9 cellular contexts compared by ENCODE assay signal in genomic region chr2:199955007-199955338, GRCh38. TPM values are rescaled to one million over a fixed set of nuclear protein-coding genes. Genes with fewer than 3 reads are reported as not detected.
DNase-seq lines count a peak whose midpoint lies in the region; ATAC-seq, FAIRE-seq and TF ChIP-seq lines count a peak whose summit lies in the region.
"Had no signal": no experiment of that assay in that cellular context is flagged by ENCODE, and none has a peak within 500 bp of the region (broad histone marks: within the 10 kb centered on the region; RNA-seq: fewer than 3 reads in every experiment).

No MANE protein-coding gene starts in this region.

- POLR2A ChIA-PET in K562 (lab: Yijun Ruan, JAX) = interaction anchor here (1.0 kb wide), 1 partner anchor 11 kb away, joined by 3 read pairs; no protein-coding TSS in a partner anchor

- H3K27me3 ChIP-seq in K562 (ENCODE audit: control insufficient read depth in 2 of 2, insufficient read depth in 2 of 2, low read length in 2 of 2) (no peaks in the 10 kb centered on the region), thoracic aorta (replicated peaks; ENCODE audit: insufficient read depth) (no peaks in the 10 kb centered on the region)

- in situ Hi-C loops in K562 (cut with MboI) = loop anchor here (25.0 kb wide), 1 partner anchor 1257 kb away; no protein-coding TSS in a partner anchor

- peaks cover 90% of the 10 kb centered on the region for H3K79me2 ChIP-seq in K562 (ENCODE audit: control insufficient read depth, insufficient read depth, low read length)

- H4K20me1 ChIP-seq in K562 (replicated peaks; ENCODE audit: control insufficient read depth, insufficient read depth, low read length) = no peaks in the 10 kb centered on the region

- TF ChIP-seq CTCF in LNCaP clone FGC (IDR thresholded peaks at IDR 0.05; ENCODE audit: control insufficient read depth, extremely low read depth, insufficient read depth) (no peak), K562 (IDR thresholded peaks at IDR 0.05 in 2 of 3, conservative IDR thresholded peaks at IDR 0.05 in 1 of 3; ENCODE audit: insufficient read depth in 2 of 3, low read depth in 1 of 3, low read length in 3 of 3) (no peak), thoracic aorta (IDR thresholded peaks at IDR 0.05) (no peak)

- CTCF ChIA-PET in K562 (lab: Yijun Ruan, JAX; ENCODE audit: low intra/inter-chr PET ratio) = no interaction called here

- H3K27ac ChIP-seq in K562 (ENCODE audit: extremely low read depth, low read depth, low read length) (peak overlapping the region; percentile 92), thoracic aorta (peak overlapping the region; percentile 73 to 90)

- H3K9ac ChIP-seq in K562 (ENCODE audit: insufficient read depth in 1 of 2, low read depth in 2 of 2, low read length in 2 of 2) = peak overlapping the region; percentile 86 to 99

- no peak for TF ChIP-seq RAD21 in K562 (CRISPR knock-in tag; conservative IDR thresholded peaks at IDR 0.05 in 1 of 2, IDR thresholded peaks at IDR 0.05 in 1 of 2)

- peak overlapping the region; percentile 76 for H3K4me2 ChIP-seq in K562 (ENCODE audit: insufficient read depth, low read length)

- FAIRE-seq in K562 (lab: Jason Lieb, UNC) = peak; percentile 29
- FAIRE-seq: G401.6 had no signal

- H3K4me1 ChIP-seq in K562 (replicated peaks in 1 of 2; ENCODE audit: control insufficient read depth in 2 of 2, insufficient read depth in 2 of 2, low read length in 2 of 2) = peaks cover 2 to 15% of the 10 kb centered on the region in 2 experiments; a peak in 3 of 5 replicates
- peaks cover 27 to 34% of the 10 kb centered on the region in 2 donors for H3K4me1 ChIP-seq in thoracic aorta (ENCODE audit: control insufficient read depth in 1 of 2, low read depth in 2 of 2)

- H3K4me3 ChIP-seq in LNCaP clone FGC (ENCODE audit: low read depth, low read length) (peak overlapping the region; percentile 100), K562 (peak overlapping the region; percentile 68), thoracic aorta (peak overlapping the region; percentile 82)

- 1% methylated on average over 11 of the region's 13 CpGs for WGBS in K562 (ENCODE audit: insufficient coverage, low coverage, missing lambda C conversion rate)

- TF ChIP-seq POLR2A in K562 (conservative IDR thresholded peaks at IDR 0.05) = no peak

- ATAC-seq in K562 (peak; percentile 76), left lobe of liver (peak; percentile 64), thoracic aorta (ENCODE audit: insufficient number of reproducible peaks, low FRiP score, low read depth) (no peak)

- intact Hi-C loops in K562 (cut with micrococcal nuclease) = no loop called here

- H3K9me1 ChIP-seq in K562 (ENCODE audit: control insufficient read depth, insufficient read depth, low read length) = no peaks in the 10 kb centered on the region

- H3K9me3 ChIP-seq in K562 (replicated peaks; ENCODE audit: control insufficient read depth, insufficient read depth, low read depth, low read length) (no peaks in the 10 kb centered on the region), thoracic aorta (no peaks in the 10 kb centered on the region)

- BruUV-seq in K562 (replicated peaks; lab: Mats Ljungman, UMichigan) = TSS peak; percentile 73

- peak; percentile 79 for DNase-seq in NCI-H82 (lab: John Stamatoyannopoulos, UW)
- DNase-seq in NCI-H82 treated with DMSO at 0.1 percent for 48 hours (lab: John Stamatoyannopoulos, UW; ENCODE audit: unreplicated experiment) = no peak
- DNase-seq in GOT3 (lab: John Stamatoyannopoulos, UW) = peak; percentile 42
- DNase-seq in LNCaP clone FGC (ENCODE audit: low read depth) = peak; percentile 31
- no peak for DNase-seq in K562 (ENCODE audit: extremely low read depth in 1 of 4, low spot score in 3 of 4)
- no peak for DNase-seq in left lobe of liver (ENCODE audit: low spot score)
- no peak for DNase-seq in thoracic aorta (ENCODE audit: low spot score)
- DNase-seq in NCI-H146 treated with DMSO at 0.1 percent for 48 hours (lab: John Stamatoyannopoulos, UW; ENCODE audit: unreplicated experiment) = no peak

- TF ChIP-seq EP300 in K562 (IDR thresholded peaks at IDR 0.05; ENCODE audit: low read length) = no peak

- peak overlapping the region; percentile 91 for H2AFZ ChIP-seq in K562 (ENCODE audit: low read depth, low read length)

- peaks cover 45% of the 10 kb centered on the region; the same call in 2 of the 3 replicates for H3K36me3 ChIP-seq in K562 (ENCODE audit: control insufficient read depth, insufficient read depth, low read length)
- H3K36me3 ChIP-seq in thoracic aorta = no peaks in the 10 kb centered on the region

TF ChIP-seq in K562, 482 proteins besides CTCF, POLR2A, EP300 and RAD21:
- TF ChIP-seq NR2C2 (CRISPR knock-in tag; IDR thresholded peaks at IDR 0.05) (no peak), NR2C2 (tag; IDR thresholded peaks at IDR 0.05) (0 out of 2 replicates have a peak, but pooled peaks have one; percentile 88), KLF1 (tag; IDR thresholded peaks at IDR 0.05) (no peak)

RNA-seq across cellular contexts. Expression of gene TYW5, which starts 0.3 kb away (rescaled TPM):
- 7.7 and 28.3 TPM in 2 replicates for total RNA-seq in K562 (2011; cell fraction: chromatin; rRNA removed; ENCODE audit: low replicate concordance)
- total RNA-seq in K562 (2011; cell fraction: nucleolus; rRNA removed) = 3.0 and 5.4 TPM in 2 replicates
- 13.4 and 24.3 TPM in 2 replicates for total RNA-seq in K562 (2011; cell fraction: nucleoplasm; rRNA removed)
- 4.7 TPM in 2 replicates for total RNA-seq in K562 (2014; rRNA removed)
- 7.1 TPM in 2 replicates for total RNA-seq in K562 (2014; rRNA removed; fragmentation: Illumina TruSeq; extraction: Trizol)
- total RNA-seq in K562 (2015; rRNA removed; fragmentation: Illumina TruSeq; extraction: Trizol) = 7.2 and 7.7 TPM in 2 replicates
- total RNA-seq in K562 (2021) = 3.5 and 3.6 TPM in 2 replicates
- polyA plus RNA-seq in K562 (2011; rRNA removed) = 4.6 and 5.6 TPM in 2 replicates
- 1.00 and 1.9 TPM in 2 replicates for polyA plus RNA-seq in K562 (2011; cell fraction: cytosol; rRNA removed)
- polyA plus RNA-seq in K562 (2011; cell fraction: nucleus; rRNA removed) = 6.5 and 6.8 TPM in 2 replicates
- polyA plus RNA-seq in K562 (2012) = 2.6 and 3.2 TPM in 2 replicates
- polyA plus RNA-seq in K562 (2014; fragmentation: Illumina TruSeq; extraction: Trizol) = 3.7 and 4.3 TPM in 2 replicates
- 1 to 10 TPM; 4.1 to 4.3 TPM for polyA plus RNA-seq in K562 (2014; fragmentation: Nextera tagmentation; extraction: Ambion mirVana)
- 4.3 and 4.6 TPM in 2 replicates for polyA plus RNA-seq in K562 (2014; rRNA removed)
- polyA minus RNA-seq in K562 (2011; rRNA and poly(A)+ RNA removed) = 7.0 and 8.8 TPM in 2 replicates
- polyA minus RNA-seq in K562 (2011; cell fraction: cytosol; rRNA and poly(A)+ RNA removed) = 1.6 and 2.2 TPM in 2 replicates
- 7.1 and 10.7 TPM in 2 replicates for polyA minus RNA-seq in K562 (2011; cell fraction: nucleus; rRNA and poly(A)+ RNA removed)
- 3.7 TPM for total RNA-seq in left lobe of liver
- total RNA-seq in thoracic aorta = 1 to 10 TPM; 5.3 to 9.8 TPM

RNA-seq across cellular contexts. Expression of gene MAIP1, which starts 0.4 kb away (rescaled TPM):
- 5.2 and 5.8 TPM in 2 replicates for total RNA-seq in K562 (2011; cell fraction: chromatin; rRNA removed; ENCODE audit: low replicate concordance)
- total RNA-seq in K562 (2011; cell fraction: nucleolus; rRNA removed) = 10.7 and 11.8 TPM in 2 replicates
- total RNA-seq in K562 (2011; cell fraction: nucleoplasm; rRNA removed) = 5.4 and 10.4 TPM in 2 replicates
- total RNA-seq in K562 (2014; rRNA removed) (28.8 and 33.6 TPM in 2 replicates), K562 (2014; rRNA removed; fragmentation: Illumina TruSeq; extraction: Trizol) (24.5 and 34.0 TPM in 2 replicates), K562 (2015; rRNA removed; fragmentation: Illumina TruSeq; extraction: Trizol) (29.1 and 30.0 TPM in 2 replicates), K562 (2021) (26.6 and 26.7 TPM in 2 replicates), left lobe of liver (29.5 TPM), thoracic aorta (1 to 10 TPM; 4.2 to 8.6 TPM)
- polyA plus RNA-seq in K562 (2011; rRNA removed) (20.4 and 21.8 TPM in 2 replicates), K562 (2014; fragmentation: Illumina TruSeq; extraction: Trizol) (20.2 and 20.7 TPM in 2 replicates), K562 (2014; fragmentation: Nextera tagmentation; extraction: Ambion mirVana) (1 to 10 TPM; 3.6 to 7.9 TPM), K562 (2014; rRNA removed) (17.2 and 30.0 TPM in 2 replicates)
- polyA plus RNA-seq in K562 (2011; cell fraction: cytosol; rRNA removed) = 10.6 and 24.7 TPM in 2 replicates
- 5.5 and 6.9 TPM in 2 replicates for polyA plus RNA-seq in K562 (2011; cell fraction: nucleus; rRNA removed)
- 16.4 and 20.2 TPM in 2 replicates for polyA plus RNA-seq in K562 (2012)
- polyA minus RNA-seq in K562 (2011; rRNA and poly(A)+ RNA removed) = 17.8 and 21.4 TPM in 2 replicates
- 16.9 TPM in 2 replicates for polyA minus RNA-seq in K562 (2011; cell fraction: cytosol; rRNA and poly(A)+ RNA removed)
- polyA minus RNA-seq in K562 (2011; cell fraction: nucleus; rRNA and poly(A)+ RNA removed) = 10.4 and 13.9 TPM in 2 replicates

RNA-seq across cellular contexts. Expression of gene C2orf69, which starts 43.9 kb away (rescaled TPM):
- total RNA-seq in K562 (2011; cell fraction: chromatin; rRNA removed; ENCODE audit: low replicate concordance) = 2.5 and 10.7 TPM in 2 replicates
- total RNA-seq in K562 (2011; cell fraction: nucleolus; rRNA removed) = 2.0 and 3.4 TPM in 2 replicates
- 5.7 and 10.3 TPM in 2 replicates for total RNA-seq in K562 (2011; cell fraction: nucleoplasm; rRNA removed)
- 4.0 and 6.2 TPM in 2 replicates for total RNA-seq in K562 (2014; rRNA removed)
- total RNA-seq in K562 (2014; rRNA removed; fragmentation: Illumina TruSeq; extraction: Trizol) = 9.8 and 10.1 TPM in 2 replicates
- total RNA-seq in K562 (2015; rRNA removed; fragmentation: Illumina TruSeq; extraction: Trizol) = 7.7 and 9.1 TPM in 2 replicates
- total RNA-seq in K562 (2021) = 7.4 and 8.5 TPM in 2 replicates
- polyA plus RNA-seq in K562 (2011; rRNA removed) = 4.7 and 5.7 TPM in 2 replicates
- 2.0 and 3.4 TPM in 2 replicates for polyA plus RNA-seq in K562 (2011; cell fraction: cytosol; rRNA removed)
- polyA plus RNA-seq in K562 (2011; cell fraction: nucleus; rRNA removed) = 2.2 and 2.6 TPM in 2 replicates
- 4.5 and 6.5 TPM in 2 replicates for polyA plus RNA-seq in K562 (2012)
- polyA plus RNA-seq in K562 (2014; fragmentation: Illumina TruSeq; extraction: Trizol) = 5.4 and 6.0 TPM in 2 replicates
- 1 to 10 TPM; 3.4 to 4.3 TPM for polyA plus RNA-seq in K562 (2014; fragmentation: Nextera tagmentation; extraction: Ambion mirVana)
- polyA plus RNA-seq in K562 (2014; rRNA removed) = 4.3 and 4.9 TPM in 2 replicates
- 5.1 and 6.6 TPM in 2 replicates for polyA minus RNA-seq in K562 (2011; rRNA and poly(A)+ RNA removed)
- polyA minus RNA-seq in K562 (2011; cell fraction: cytosol; rRNA and poly(A)+ RNA removed) = 3.3 and 3.6 TPM in 2 replicates
- polyA minus RNA-seq in K562 (2011; cell fraction: nucleus; rRNA and poly(A)+ RNA removed) = 5.1 and 6.0 TPM in 2 replicates
- 6.9 TPM for total RNA-seq in left lobe of liver
- total RNA-seq in thoracic aorta = 10 to 100 TPM; 10.8 to 16.7 TPM

Comparison
In these comparisons a context has a peak if more than half of its experiments do, and no peak if none do; other contexts are left out.
1. DNase-seq: peak in NCI-H82 (single experiment), GOT3 (single experiment) and LNCaP clone FGC (single experiment); none in NCI-H82 treated with DMSO at 0.1 percent for 48 hours (single experiment), K562 (0 of 4), left lobe of liver (single experiment), thoracic aorta (single experiment) and NCI-H146 treated with DMSO at 0.1 percent for 48 hours (single experiment).
2. Peak in every context shown above with its lines, with median percentiles within 50 percentile points of each other: H3K4me3 ChIP-seq.